ENCODE assay signal across 8 cellular contexts in genomic region chr9:96567203-96567700, GRCh38. TPM values are rescaled to one million over a fixed set of nuclear protein-coding genes. Genes with fewer than 3 reads are reported as not detected.
DNase-seq lines count a peak whose midpoint lies in the region; ATAC-seq, FAIRE-seq and TF ChIP-seq lines count a peak whose summit lies in the region.

No MANE protein-coding gene starts in this region.

- no peaks in the 10 kb centered on the region for H3K9me3 ChIP-seq in CD8-positive, alpha-beta T cell (ENCODE audit: low read length)
- H3K9me3 ChIP-seq in small intestine (ENCODE audit: control insufficient read depth, low read depth), result no peaks in the 10 kb centered on the region

- H3K9me3 Mint-ChIP-seq in CD8-positive, alpha-beta T cell, result no peaks in the 10 kb centered on the region
- no peaks in the 10 kb centered on the region for H3K9me3 Mint-ChIP-seq in activated naive CD8-positive, alpha-beta T cell treated with anti-CD3 and anti-CD28 coated beads for 36 hours

- H3K36me3 Mint-ChIP-seq in CD8-positive, alpha-beta T cell, result peaks cover 9% of the 10 kb centered on the region
- H3K36me3 Mint-ChIP-seq in activated naive CD8-positive, alpha-beta T cell treated with anti-CD3 and anti-CD28 coated beads for 36 hours, result no peaks in the 10 kb centered on the region

- intact Hi-C loops in CD8-positive, alpha-beta T cell (cut with DNase I, micrococcal nuclease), result loop anchor here (2.0 to 10.0 kb wide), 7 partner anchors 72 to 1840 kb away; partner anchors contain the start of genes AOPEP (in 1 of the 2), HABP4 (in 1 of the 2), ZNF367 (in 1 of the 2) and ZNF782 (in 1 of the 2)

- POLR2A ChIA-PET in CD8-positive, alpha-beta T cell (lab: Charles Lee), result interaction anchor here (0.5 to 2.6 kb wide), 11 partner anchors 10 to 1688 kb away, joined by 3 to 11 read pairs (median 3); partner anchors contain the start of genes HABP4, PRXL2C and TBC1D2

- H3K27me3 ChIP-seq in CD8-positive, alpha-beta T cell (ENCODE audit: insufficient read depth, low read length), result no peaks in the 10 kb centered on the region
- no peaks in the 10 kb centered on the region for H3K27me3 ChIP-seq in small intestine (ENCODE audit: control insufficient read depth in 2 of 2, insufficient read depth in 2 of 2, low read length in 2 of 2)

- 5 to 7% (median 5%) methylated on average over 17 to 20 of the region's 20 CpGs for WGBS in small intestine, 3 donors

- peaks cover 24% of the 10 kb centered on the region for H3K4me1 ChIP-seq in CD8-positive, alpha-beta T cell (ENCODE audit: insufficient read depth, low read length)
- H3K4me1 ChIP-seq in small intestine (ENCODE audit: control insufficient read depth in 2 of 2, insufficient read depth in 1 of 2, low read depth in 1 of 2, low read length in 1 of 2), result no peaks in the 10 kb centered on the region

- CTCF ChIA-PET in CD8-positive, alpha-beta T cell (lab: Charles Lee), result interaction anchor here (0.9 to 1.8 kb wide), 4 partner anchors 10 to 230 kb away, joined by 3 to 7 read pairs (median 3); no protein-coding TSS in a partner anchor

- peak overlapping the region; percentile 87 for H3K27ac ChIP-seq in CD8-positive, alpha-beta T cell (ENCODE audit: low read depth, low read length)
- H3K27ac ChIP-seq in small intestine (ENCODE audit: low read depth in 1 of 2, low read length in 1 of 2), result peak overlapping the region; percentile 98 to 99

- DNase-seq in CD8-positive, alpha-beta T cell, result peak in 4 of 7 experiments; percentile 16 to 34 (median 22)
- peak; percentile 29 for DNase-seq in activated naive CD8-positive, alpha-beta T cell treated with anti-CD3 and anti-CD28 coated beads for 36 hours
- DNase-seq in small intestine (no peak), NAMALWA (ENCODE audit: low spot score) (no peak), NCI-H526 treated with DMSO at 0.1 percent for 48 hours (lab: John Stamatoyannopoulos, UW) (no peak)

- peaks cover 27% of the 10 kb centered on the region for H3K4me1 Mint-ChIP-seq in CD8-positive, alpha-beta T cell (ENCODE audit: low read depth)
- peaks cover 25% of the 10 kb centered on the region for H3K4me1 Mint-ChIP-seq in activated naive CD8-positive, alpha-beta T cell treated with anti-CD3 and anti-CD28 coated beads for 36 hours

- ATAC-seq in CD8-positive, alpha-beta T cell, result peak; percentile 43
- peak; percentile 37 for ATAC-seq in GM19438 (IDR thresholded peaks at IDR 0.05; ENCODE audit: low read depth, unreplicated experiment)
- peak; percentile 26 for ATAC-seq in HG03469 (IDR thresholded peaks at IDR 0.05; ENCODE audit: unreplicated experiment)

- H3K4me3 Mint-ChIP-seq in CD8-positive, alpha-beta T cell, result peak overlapping the region; percentile 86
- H3K4me3 Mint-ChIP-seq in activated naive CD8-positive, alpha-beta T cell treated with anti-CD3 and anti-CD28 coated beads for 36 hours, result peak overlapping the region; percentile 76

- no peak for FAIRE-seq in small intestine (lab: Jason Lieb, UNC)

- no peak for TF ChIP-seq CTCF in CD8-positive, alpha-beta T cell (IDR thresholded peaks at IDR 0.05)

- H3K36me3 ChIP-seq in CD8-positive, alpha-beta T cell (ENCODE audit: insufficient read depth, low read length), result no peaks in the 10 kb centered on the region
- peaks cover 0 to 1% of the 10 kb centered on the region in 2 donors for H3K36me3 ChIP-seq in small intestine (ENCODE audit: control insufficient read depth in 2 of 2, insufficient read depth in 2 of 2, low read length in 2 of 2)

- peaks cover 12% of the 10 kb centered on the region for H3K27me3 Mint-ChIP-seq in CD8-positive, alpha-beta T cell (ENCODE audit: low read depth)
- peaks cover 21% of the 10 kb centered on the region for H3K27me3 Mint-ChIP-seq in activated naive CD8-positive, alpha-beta T cell treated with anti-CD3 and anti-CD28 coated beads for 36 hours

- H3K4me3 ChIP-seq in CD8-positive, alpha-beta T cell (ENCODE audit: low read depth, low read length), result peak overlapping the region; percentile 76
- H3K4me3 ChIP-seq in iPS-11a (ENCODE audit: low read depth, low read length), result peak overlapping the region; percentile 55
- peak overlapping the region; percentile 45 to 67 for H3K4me3 ChIP-seq in small intestine (ENCODE audit: low read depth in 1 of 2, low read length in 2 of 2)

- H3K27ac Mint-ChIP-seq in CD8-positive, alpha-beta T cell, result peak overlapping the region; percentile 84
- H3K27ac Mint-ChIP-seq in activated naive CD8-positive, alpha-beta T cell treated with anti-CD3 and anti-CD28 coated beads for 36 hours, result peak overlapping the region; percentile 63

RNA-seq across cellular contexts. Expression of gene CDC14B, which starts 52.4 kb away (rescaled TPM):
- 1 to 10 TPM; 2.2 to 2.4 TPM for total RNA-seq in CD8-positive, alpha-beta T cell
- under 1 TPM; 0.56 to 0.70 TPM for total RNA-seq in activated naive CD8-positive, alpha-beta T cell treated with anti-CD3 and anti-CD28 coated beads for 36 hours
- polyA plus RNA-seq in small intestine, result 10 to 100 TPM in 2 of 3 donors, 1 to 10 TPM in 1; 8.5 to 17.4 (median 10.8) TPM

Comparison
In these comparisons a context has a peak if more than half of its experiments do, and no peak if none do; other contexts are left out.
1. DNase-seq: peak in CD8-positive, alpha-beta T cell (4 of 7) and activated naive CD8-positive, alpha-beta T cell treated with anti-CD3 and anti-CD28 coated beads for 36 hours (single experiment); none in small intestine (single experiment), NAMALWA (single experiment) and NCI-H526 treated with DMSO at 0.1 percent for 48 hours (single experiment).
2. Peak in every context shown above with its lines, with median percentiles within 50 percentile points of each other: ATAC-seq and H3K4me3 ChIP-seq.